ENCODE assay signal across 20 cellular contexts in genomic region chr18:49051323-49051967, GRCh38.
"Had no signal": no experiment of that assay in that cellular context is flagged by ENCODE, and none has a peak within 500 bp of the region (broad histone marks: within the 10 kb centered on the region; RNA-seq: fewer than 3 reads in every experiment).

No MANE protein-coding gene starts in this region.

- H3K27ac Mint-ChIP-seq: activated B cell treated with CpG ODN at 0.5 μM for 24 hours; activated CD8-positive, alpha-beta T cell treated with anti-CD3 and anti-CD28 coated beads for 36 hours; activated naive CD4-positive, alpha-beta T cell treated with anti-CD3 and anti-CD28 coated beads, Interleukin-2, amount 50 U/mL, for 72 hours; stimulated activated naive CD8-positive, alpha-beta T cell treated with anti-CD3 and anti-CD28 coated beads, Interleukin-15, Interleukin-2, amounts not matched to agents 100 ng/mL and 50 ng/mL, for 24 hours had no signal

- H3K4me3 ChIP-seq: body of pancreas, colonic mucosa, esophagus muscularis mucosa, suprapubic skin, upper lobe of left lung had no signal

- H3K27me3 ChIP-seq: body of pancreas, colonic mucosa, esophagus muscularis mucosa, neutrophil, suprapubic skin, upper lobe of left lung had no signal

- H3K9me3 ChIP-seq: body of pancreas, colonic mucosa, esophagus muscularis mucosa, neutrophil, suprapubic skin, upper lobe of left lung had no signal

- FAIRE-seq: kidney, TTC549 had no signal

- ATAC-seq: activated CD8-positive, alpha-beta T cell treated with anti-CD3 and anti-CD28 coated beads for 36 hours; body of pancreas had no signal

- H3K27ac ChIP-seq: body of pancreas, colonic mucosa, esophagus muscularis mucosa, neutrophil, suprapubic skin, upper lobe of left lung had no signal

- H3K4me1 ChIP-seq: body of pancreas had no signal

- H3K4me3 Mint-ChIP-seq: activated B cell treated with CpG ODN at 0.5 μM for 24 hours; activated CD8-positive, alpha-beta T cell treated with anti-CD3 and anti-CD28 coated beads for 36 hours; stimulated activated naive CD8-positive, alpha-beta T cell treated with anti-CD3 and anti-CD28 coated beads, Interleukin-15, Interleukin-2, amounts not matched to agents 100 ng/mL and 50 ng/mL, for 24 hours had no signal

- H3K36me3 ChIP-seq: colonic mucosa, esophagus muscularis mucosa, neutrophil, suprapubic skin, upper lobe of left lung had no signal

- H3K9me3 Mint-ChIP-seq: activated B cell treated with CpG ODN at 0.5 μM for 24 hours; activated CD8-positive, alpha-beta T cell treated with anti-CD3 and anti-CD28 coated beads for 36 hours; stimulated activated naive CD8-positive, alpha-beta T cell treated with anti-CD3 and anti-CD28 coated beads, Interleukin-15, Interleukin-2, amounts not matched to agents 100 ng/mL and 50 ng/mL, for 24 hours had no signal

- DNase-seq: activated B cell treated with CpG ODN at 0.5 μM for 24 hours; activated CD4-positive, alpha-beta T cell treated with anti-CD3 and anti-CD28 coated beads for 48 hours; activated CD8-positive, alpha-beta memory T cell treated with anti-CD3 and anti-CD28 coated beads, Interleukin-2, amount 50 U/mL, for 4 hours; activated CD8-positive, alpha-beta T cell treated with anti-CD3 and anti-CD28 coated beads for 36 hours; activated gamma-delta T cell; activated T-cell treated with anti-CD3 and anti-CD28 coated beads, Interleukin-2, amount 50 U/mL, for 48 hours; body of pancreas; central memory CD4-positive, alpha-beta T cell; colonic mucosa; hippocampal formation; kidney; posterior cingulate gyrus; stimulated activated CD4-positive, alpha-beta T cell treated with anti-CD3 and anti-CD28 coated beads, Interleukin-4, amount 100 ng/mL, for 24 hours had no signal

- H3K27me3 Mint-ChIP-seq: activated B cell treated with CpG ODN at 0.5 μM for 24 hours; activated CD8-positive, alpha-beta T cell treated with anti-CD3 and anti-CD28 coated beads for 36 hours; stimulated activated naive CD8-positive, alpha-beta T cell treated with anti-CD3 and anti-CD28 coated beads, Interleukin-15, Interleukin-2, amounts not matched to agents 100 ng/mL and 50 ng/mL, for 24 hours had no signal
